Comparison of ENCODE assay signal across 12 cellular contexts in genomic region chr17:2043785-2044184, GRCh38. TPM values are rescaled to one million over a fixed set of nuclear protein-coding genes. Genes with fewer than 3 reads are reported as not detected.
DNase-seq lines count a peak whose midpoint lies in the region; ATAC-seq and TF ChIP-seq lines count a peak whose summit lies in the region.
"Had no signal": no experiment of that assay in that cellular context is flagged by ENCODE, and none has a peak within 500 bp of the region (broad histone marks: within the 10 kb centered on the region; RNA-seq: fewer than 3 reads in every experiment).

No MANE protein-coding gene starts in this region.

- peak; percentile 70 for DNase-seq in AG20443 (ENCODE audit: low spot score)
- DNase-seq in HFFc6, result peak; percentile 80
- DNase-seq in ascending aorta (ENCODE audit: low spot score in 2 of 2), result no peak
- peak; percentile 77 for DNase-seq in mesenchymal stem cell
- no peak for DNase-seq in aorta
- DNase-seq in hippocampal formation (lab: John Stamatoyannopoulos, UW), result no peak
- DNase-seq: NCI-H1694, occipital lobe had no signal

- H3K27ac Mint-ChIP-seq in HFFc6, result peak overlapping the region; percentile 96

- no peak overlapping the region for H2BK5ac ChIP-seq in mesenchymal stem cell (ENCODE audit: low read depth, low read length, poor library complexity, severe bottlenecking)

- H3K4me2 ChIP-seq in mesenchymal stem cell (ENCODE audit: low read length, poor library complexity, severe bottlenecking), result no peak overlapping the region

- ATAC-seq in GM19452 (IDR thresholded peaks at IDR 0.05; ENCODE audit: unreplicated experiment), result no peak
- ATAC-seq in aorta (ENCODE audit: low FRiP score), result no peak
- ATAC-seq in HG02642 (IDR thresholded peaks at IDR 0.05; ENCODE audit: poor library complexity, unreplicated experiment), result no peak
- ATAC-seq: gastroesophageal sphincter, Right ventricle myocardium inferior had no signal

- H3K36me3 Mint-ChIP-seq in HFFc6 (ENCODE audit: low read depth), result peaks cover 27% of the 10 kb centered on the region

- no peak overlapping the region for H2BK15ac ChIP-seq in mesenchymal stem cell (ENCODE audit: low read depth, poor library complexity, severe bottlenecking)

- peaks cover 21% of the 10 kb centered on the region for H3K79me1 ChIP-seq in mesenchymal stem cell (replicated peaks; ENCODE audit: low read length, poor library complexity, severe bottlenecking)

- peak overlapping the region; percentile 91 for H3K9ac ChIP-seq in mesenchymal stem cell (ENCODE audit: low read length)

- 78% methylated on average over 5 of the region's 6 CpGs for WGBS in mesenchymal stem cell
- 51 to 52% methylated on average over 6 of the region's 6 CpGs for WGBS in aorta, 2 donors

- no peak overlapping the region for H3K14ac ChIP-seq in mesenchymal stem cell (ENCODE audit: low read length in 2 of 2)

- no peak overlapping the region for H3K18ac ChIP-seq in mesenchymal stem cell (ENCODE audit: low read depth in 1 of 2, low read length in 2 of 2)

- H3K4me1 ChIP-seq in ascending aorta (peaks cover 5 to 20% of the 10 kb centered on the region in 2 donors), mesenchymal stem cell (ENCODE audit: control insufficient read depth, insufficient read depth, low read depth, low read length) (peaks cover 22% of the 10 kb centered on the region), aorta (ENCODE audit: control insufficient read depth in 1 of 2, insufficient read depth in 2 of 2, low read length in 2 of 2) (no peaks in the 10 kb centered on the region)

- H3K36me3 ChIP-seq in ascending aorta, result peaks cover 0 to 5% of the 10 kb centered on the region in 2 donors
- peaks cover 32 to 33% of the 10 kb centered on the region in 2 experiments for H3K36me3 ChIP-seq in mesenchymal stem cell (ENCODE audit: control insufficient read depth in 1 of 2, insufficient read depth in 2 of 2, low read depth in 1 of 2, low read length in 2 of 2)
- no peaks in the 10 kb centered on the region for H3K36me3 ChIP-seq in aorta (ENCODE audit: control insufficient read depth in 1 of 2, insufficient read depth in 2 of 2, low read length in 1 of 2)

- H4K91ac ChIP-seq in mesenchymal stem cell (ENCODE audit: low read length), result no peak overlapping the region

- H2AFZ ChIP-seq in mesenchymal stem cell (ENCODE audit: low read depth, low read length), result no peak overlapping the region

- no peak overlapping the region for H4K8ac ChIP-seq in mesenchymal stem cell (ENCODE audit: low read length)

- H3K27ac ChIP-seq in ascending aorta, result peak overlapping the region; percentile 8 to 17
- no peak overlapping the region for H3K27ac ChIP-seq in mesenchymal stem cell (ENCODE audit: low read length, poor library complexity, severe bottlenecking)
- peak overlapping the region in 1 of 2 donors; percentile 2 for H3K27ac ChIP-seq in aorta (ENCODE audit: low read depth in 1 of 2, low read length in 2 of 2)

- H2BK120ac ChIP-seq in mesenchymal stem cell (ENCODE audit: low read depth, low read length), result no peak overlapping the region

- H3K9me3 ChIP-seq in ascending aorta (no peaks in the 10 kb centered on the region), mesenchymal stem cell (ENCODE audit: control insufficient read depth, low read length) (no peaks in the 10 kb centered on the region), aorta (ENCODE audit: control insufficient read depth, low read length) (no peaks in the 10 kb centered on the region)
- H3K9me3 ChIP-seq: gastroesophageal sphincter had no signal

- no peak overlapping the region for H2AK5ac ChIP-seq in mesenchymal stem cell (ENCODE audit: low read length, severe bottlenecking)

- no peaks in the 10 kb centered on the region; the same call in none of the 2 replicates for H3K27me3 Mint-ChIP-seq in HFFc6 (ENCODE audit: insufficient read depth)

- no peak overlapping the region for H2BK12ac ChIP-seq in mesenchymal stem cell (ENCODE audit: low read length in 2 of 2)

- H3K27me3 ChIP-seq in ascending aorta (no peaks in the 10 kb centered on the region), mesenchymal stem cell (ENCODE audit: control insufficient read depth in 1 of 2, insufficient read depth in 1 of 2, low read length in 2 of 2) (no peaks in the 10 kb centered on the region), aorta (ENCODE audit: control insufficient read depth in 1 of 2, insufficient read depth in 2 of 2, low read length in 1 of 2) (no peaks in the 10 kb centered on the region)
- H3K27me3 ChIP-seq: gastroesophageal sphincter had no signal

- TF ChIP-seq CTCF in HFFc6 (IDR thresholded peaks at IDR 0.05) (no peak), ascending aorta (IDR thresholded peaks at IDR 0.05) (no peak)

- peak overlapping the region; percentile 93 for H3K4me3 Mint-ChIP-seq in HFFc6

- intact Hi-C loops in ascending aorta (cut with DNase I) (loop anchor here (5.0 to 10.0 kb wide), 2 partner anchors 326 to 479 kb away; partner anchors contain the start of gene PITPNA), aorta (cut with DNase I) (loop anchor here (5.0 to 10.0 kb wide), 2 partner anchors 136 to 319 kb away; partner anchors contain the start of gene WDR81 (in 1 of the 2))

- H3K4me1 Mint-ChIP-seq in HFFc6 (ENCODE audit: low read depth), result peaks cover 49% of the 10 kb centered on the region

- no peak overlapping the region for H3K4me3 ChIP-seq in ascending aorta
- H3K4me3 ChIP-seq in mesenchymal stem cell (ENCODE audit: insufficient read depth in 1 of 2, low read depth in 1 of 2, low read length in 2 of 2), result peak overlapping the region in 1 of 2 experiments; percentile 91
- no peak overlapping the region for H3K4me3 ChIP-seq in aorta (ENCODE audit: low read length in 2 of 2)
- H3K4me3 ChIP-seq: gastroesophageal sphincter had no signal

- H3K23ac ChIP-seq in mesenchymal stem cell (ENCODE audit: low read length in 2 of 2), result no peak overlapping the region

- no peaks in the 10 kb centered on the region for H3K9me3 Mint-ChIP-seq in HFFc6

- no peak overlapping the region for H3K4ac ChIP-seq in mesenchymal stem cell (ENCODE audit: low read depth in 1 of 2, low read length in 2 of 2)

RNA-seq across cellular contexts. Expression of gene OVCA2, which starts 2.0 kb away (rescaled TPM):
- 10 to 100 TPM; 39.5 to 44.3 (median 41.7) TPM for total RNA-seq in HFFc6 (2021; fragmentation: NEBNext Ultra II Directional; extraction: Animal tissue kit (Norgen Biotek cat#: 25700))
- total RNA-seq in ascending aorta (71.3 TPM), aorta (10 to 100 TPM; 14.2 to 19.8 TPM)
- polyA plus RNA-seq in mesenchymal stem cell (2013, experiment 1 of 2), result 72.1 TPM
- 72.9 TPM for polyA plus RNA-seq in mesenchymal stem cell (2013, experiment 2 of 2)
- 10 to 100 TPM; 20.3 to 54.0 TPM for polyA plus RNA-seq in aorta

RNA-seq across cellular contexts. Expression of gene HIC1, which starts 11.1 kb away (rescaled TPM):
- total RNA-seq in HFFc6 (2021; fragmentation: NEBNext Ultra II Directional; extraction: Animal tissue kit (Norgen Biotek cat#: 25700)), result 10 to 100 TPM; 42.7 to 51.9 (median 48.0) TPM
- total RNA-seq in ascending aorta (131 TPM), aorta (10 to 100 TPM; 27.2 to 69.2 TPM)
- polyA plus RNA-seq in mesenchymal stem cell (2013, experiment 1 of 2), result 25.3 TPM
- 23.9 TPM for polyA plus RNA-seq in mesenchymal stem cell (2013, experiment 2 of 2)
- 1 to 10 TPM; 1.1 to 2.1 TPM for polyA plus RNA-seq in aorta

RNA-seq across cellular contexts. Expression of gene DPH1, which starts 13.8 kb away (rescaled TPM):
- total RNA-seq in HFFc6 (2021; fragmentation: NEBNext Ultra II Directional; extraction: Animal tissue kit (Norgen Biotek cat#: 25700)), result 10 to 100 TPM; 65.9 to 81.6 (median 71.8) TPM
- total RNA-seq in ascending aorta, result 125 TPM
- polyA plus RNA-seq in mesenchymal stem cell (2013, experiment 1 of 2), result 24.6 TPM
- 23.7 TPM for polyA plus RNA-seq in mesenchymal stem cell (2013, experiment 2 of 2)
- total RNA-seq in aorta, result 10 to 100 TPM; 26.1 to 38.8 TPM
- polyA plus RNA-seq in aorta, result 10 to 100 TPM in 1 of 2 donors, 1 to 10 TPM in 1; 6.3 to 62.9 TPM

RNA-seq across cellular contexts. Expression of gene RTN4RL1, which starts 18.7 kb away (rescaled TPM):
- under 1 TPM; 0.33 to 0.60 (median 0.39) TPM for total RNA-seq in HFFc6 (2021; fragmentation: NEBNext Ultra II Directional; extraction: Animal tissue kit (Norgen Biotek cat#: 25700))
- 11.5 TPM for total RNA-seq in ascending aorta
- 0.10 TPM for polyA plus RNA-seq in mesenchymal stem cell (2013, experiment 1 of 2)
- 0.04 TPM for polyA plus RNA-seq in mesenchymal stem cell (2013, experiment 2 of 2)
- 1 to 10 TPM; 2.6 to 5.2 TPM for total RNA-seq in aorta
- polyA plus RNA-seq in aorta, result 1 to 10 TPM in 1 of 2 donors, under 1 TPM in 1; 0.25 to 1.8 TPM

Comparison
In these comparisons a context has a peak if more than half of its experiments do, and no peak if none do; other contexts are left out.
1. DNase-seq: peak in AG20443 (single experiment), HFFc6 (single experiment) and mesenchymal stem cell (single experiment); none in ascending aorta (0 of 2), aorta (0 of 2) and hippocampal formation (0 of 2).